Comparison of ENCODE assay signal across 22 cellular contexts in genomic region chr6:20313086-20313485, GRCh38.
DNase-seq lines count a peak whose midpoint lies in the region; ATAC-seq and TF ChIP-seq lines count a peak whose summit lies in the region.
"Had no signal": no experiment of that assay in that cellular context is flagged by ENCODE, and none has a peak within 500 bp of the region (broad histone marks: within the 10 kb centered on the region; RNA-seq: fewer than 3 reads in every experiment).

No MANE protein-coding gene starts in this region.

- no peak overlapping the region for H2AK5ac ChIP-seq in mesendoderm (ENCODE audit: low read length)

- intact Hi-C loops in right lobe of liver (cut with DNase I) = no loop called here

- peaks cover 38% of the 10 kb centered on the region for H3K27me3 Mint-ChIP-seq in T-helper 1 cell treated with Interleukin-12 subunit alpha and Interleukin-12 subunit beta and Interleukin-4 antibody, amounts not matched to agents 30 μg/mL and 1 μg/mL, for 36 hours (ENCODE audit: low read depth)

- no peak overlapping the region for H3K56ac ChIP-seq in mesendoderm (ENCODE audit: low read length)

- H3K4me3 ChIP-seq in mesendoderm (ENCODE audit: low read length) (no peak overlapping the region), right lobe of liver (no peak overlapping the region)
- H3K4me3 ChIP-seq: GM12878, HAP-1, SK-N-MC had no signal

- H3K79me1 ChIP-seq in mesendoderm (ENCODE audit: low read length) = no peaks in the 10 kb centered on the region

- peaks cover 9% of the 10 kb centered on the region for H3K9me3 Mint-ChIP-seq in T-helper 1 cell treated with Interleukin-12 subunit alpha and Interleukin-12 subunit beta and Interleukin-4 antibody, amounts not matched to agents 30 μg/mL and 1 μg/mL, for 36 hours

- no peak for TF ChIP-seq POLR2A in right lobe of liver (IDR thresholded peaks at IDR 0.05)

- H2BK15ac ChIP-seq in mesendoderm (replicated peaks; ENCODE audit: low read depth) = no peak overlapping the region

- no peak for ATAC-seq in right lobe of liver
- ATAC-seq: GM12878, HepG2 had no signal

- no peak overlapping the region for H3K18ac ChIP-seq in mesendoderm (ENCODE audit: low read length)

- no peak overlapping the region for H4K5ac ChIP-seq in mesendoderm (ENCODE audit: low read length)

- no peak overlapping the region for H3K9ac ChIP-seq in mesendoderm (ENCODE audit: low read length)

- no CpG with 5 or more reads among the region's 3 CpGs for WGBS in mesendoderm (ENCODE audit: extremely low coverage, insufficient coverage, low lambda C conversion rate)
- 20% methylated on average over 3 of the region's 3 CpGs for WGBS in right lobe of liver (ENCODE audit: insufficient coverage, low coverage, low lambda C conversion rate, missing lambda C conversion rate)

- peaks cover 4% of the 10 kb centered on the region for H3K4me1 ChIP-seq in mesendoderm (ENCODE audit: control insufficient read depth, low read depth, low read length)
- no peaks in the 10 kb centered on the region for H3K4me1 ChIP-seq in right lobe of liver

- no peak overlapping the region for H4K8ac ChIP-seq in mesendoderm (ENCODE audit: low read depth, low read length)

- no peaks in the 10 kb centered on the region for H3K9me3 ChIP-seq in right lobe of liver
- H3K9me3 ChIP-seq: HAP-1 had no signal

- no peaks in the 10 kb centered on the region for H3K27me3 ChIP-seq in mesendoderm (ENCODE audit: insufficient read depth, low read length, poor library complexity)
- no peaks in the 10 kb centered on the region for H3K27me3 ChIP-seq in right lobe of liver

- H3K27ac ChIP-seq in mesendoderm (ENCODE audit: low read depth, low read length) (no peak overlapping the region), right lobe of liver (no peak overlapping the region)
- H3K27ac ChIP-seq: HL-60, SK-N-MC had no signal

- H3K36me3 ChIP-seq in mesendoderm (ENCODE audit: control insufficient read depth, insufficient read depth, low read length) (no peaks in the 10 kb centered on the region), right lobe of liver (no peaks in the 10 kb centered on the region)
- H3K36me3 ChIP-seq: HAP-1 had no signal

- H3K4ac ChIP-seq in mesendoderm (ENCODE audit: low read depth, low read length) = no peak overlapping the region

- H3K4me1 Mint-ChIP-seq in T-helper 1 cell treated with Interleukin-12 subunit alpha and Interleukin-12 subunit beta and Interleukin-4 antibody, amounts not matched to agents 30 μg/mL and 1 μg/mL, for 36 hours (ENCODE audit: low read depth) = peaks cover 6% of the 10 kb centered on the region
- H3K4me1 Mint-ChIP-seq: B cell, CD14-positive monocyte had no signal

- H2BK120ac ChIP-seq in mesendoderm (ENCODE audit: low read depth, low read length) = no peak overlapping the region

- H3K79me2 ChIP-seq in mesendoderm (ENCODE audit: control insufficient read depth, insufficient read depth, low read length) = no peaks in the 10 kb centered on the region

- in situ Hi-C loops in SK-MEL-5 (cut with HindIII; ENCODE audit: low pct_unique_long_range_greater_than_20kb, low sequenced_read_pairs) = no loop called here

- no peak overlapping the region for H2BK5ac ChIP-seq in mesendoderm (ENCODE audit: low read length)

- peak overlapping the region; percentile 43 for H3K27ac Mint-ChIP-seq in T-helper 1 cell treated with Interleukin-12 subunit alpha and Interleukin-12 subunit beta and Interleukin-4 antibody, amounts not matched to agents 30 μg/mL and 1 μg/mL, for 36 hours
- H3K27ac Mint-ChIP-seq: B cell had no signal

- TF ChIP-seq CTCF in right lobe of liver (IDR thresholded peaks at IDR 0.05) = no peak

- no peak overlapping the region for H3K4me2 ChIP-seq in mesendoderm (ENCODE audit: low read length)

- H3K23ac ChIP-seq in mesendoderm (ENCODE audit: low read length) = no peak overlapping the region

- no peaks in the 10 kb centered on the region for H3K36me3 Mint-ChIP-seq in T-helper 1 cell treated with Interleukin-12 subunit alpha and Interleukin-12 subunit beta and Interleukin-4 antibody, amounts not matched to agents 30 μg/mL and 1 μg/mL, for 36 hours (ENCODE audit: low read depth)
- H3K36me3 Mint-ChIP-seq: CD14-positive monocyte had no signal

- H3K4me3 Mint-ChIP-seq in T-helper 1 cell treated with Interleukin-12 subunit alpha and Interleukin-12 subunit beta and Interleukin-4 antibody, amounts not matched to agents 30 μg/mL and 1 μg/mL, for 36 hours = no peak overlapping the region
- H3K4me3 Mint-ChIP-seq: B cell had no signal

- DNase-seq in T-helper 1 cell (no peak), NCI-H1694 treated with DMSO at 0.1 percent for 48 hours (lab: John Stamatoyannopoulos, UW) (peak; percentile 73), SK-MEL-5 (ENCODE audit: low read depth, low spot score) (peak; percentile 30), mesendoderm (no peak), NCI-H1105 treated with DMSO at 0.1 percent for 48 hours (lab: John Stamatoyannopoulos, UW) (no peak), right lobe of liver (no peak)
- DNase-seq: KG1, NCI-H1105, NCI-H187 treated with DMSO at 0.1 percent for 48 hours, NCI-H226, NCI-H510A treated with DMSO at 0.1 percent for 48 hours, OCI-M1, Right ventricle myocardium superior, SW 1271 had no signal

Comparison
In these comparisons a context has a peak if more than half of its experiments do, and no peak if none do; other contexts are left out.
1. DNase-seq: peak in NCI-H1694 treated with DMSO at 0.1 percent for 48 hours (single experiment) and SK-MEL-5 (single experiment); none in T-helper 1 cell (0 of 5), mesendoderm (single experiment), NCI-H1105 treated with DMSO at 0.1 percent for 48 hours (single experiment) and right lobe of liver (0 of 3).